Comparison of ENCODE assay signal across 18 cellular contexts in the genomic region with DNA sequence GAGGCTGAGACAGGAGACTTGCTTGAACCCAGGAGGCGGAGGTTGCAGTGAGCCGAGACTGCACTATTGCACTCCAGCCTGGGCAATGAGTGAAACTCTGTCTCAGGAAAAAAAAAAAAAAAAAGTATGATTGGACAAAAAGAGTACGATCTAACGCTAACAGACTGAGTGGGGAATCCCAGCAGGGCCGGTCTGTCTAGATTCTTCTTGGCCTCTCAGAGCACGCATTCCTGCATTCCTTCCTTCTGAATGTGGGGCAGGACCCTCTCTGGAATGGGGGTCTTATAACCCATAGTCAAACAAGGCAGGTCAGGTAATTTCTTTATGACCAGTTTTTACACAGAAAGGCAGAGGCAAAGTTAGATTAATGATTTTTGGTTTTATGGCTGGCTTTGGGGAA.
"Had no signal": no experiment of that assay in that cellular context is flagged by ENCODE, and none has a peak within 500 bp of the region (broad histone marks: within the 10 kb centered on the region; RNA-seq: fewer than 3 reads in every experiment).

No MANE protein-coding gene starts in this region.

- H3K4me3 ChIP-seq: coronary artery, heart left ventricle, lung, transverse colon had no signal

- H3K36me3 ChIP-seq: heart left ventricle, transverse colon had no signal

- DNase-seq: activated CD4-positive, alpha-beta T cell treated with anti-CD3 and anti-CD28 coated beads, Interleukin-2, amount 10 ng/mL, durations not matched to agents 7 days and 5 days; activated CD4-positive, CD25-positive, alpha-beta regulatory T cell; activated CD8-positive, alpha-beta memory T cell treated with anti-CD3 and anti-CD28 coated beads, Interleukin-2, amount 50 U/mL, for 48 hours; activated naive CD8-positive, alpha-beta T cell treated with anti-CD3 and anti-CD28 coated beads for 36 hours; amygdala; foreskin melanocyte; heart left ventricle; naive B cell; stimulated activated CD4-positive, alpha-beta T cell treated with anti-CD3 and anti-CD28 coated beads, Interleukin-4, amount 100 ng/mL, for 4 hours; stimulated activated CD8-positive, alpha-beta memory T cell treated with anti-CD3 and anti-CD28 coated beads, Interleukin-4, amount 100 ng/mL, for 48 hours; stimulated activated naive CD4-positive, alpha-beta T cell treated with Interleukin-2 at 50 U/mL for 16 hours; substantia nigra; transverse colon had no signal

- H3K9me3 Mint-ChIP-seq: activated CD4-positive, alpha-beta T cell treated with anti-CD3 and anti-CD28 coated beads, Interleukin-2, amount 10 ng/mL, durations not matched to agents 7 days and 5 days; activated naive CD8-positive, alpha-beta T cell treated with anti-CD3 and anti-CD28 coated beads for 36 hours; brain; central memory CD8-positive, alpha-beta T cell; naive B cell; T-helper 2 cell treated with Interferon-gamma antibody and Interleukin-4, amounts not matched to agents 5 μg/mL and 100 μg/mL, for 36 hours had no signal

- H3K36me3 Mint-ChIP-seq: activated naive CD8-positive, alpha-beta T cell treated with anti-CD3 and anti-CD28 coated beads for 36 hours; brain; naive B cell had no signal

- H3K4me3 Mint-ChIP-seq: activated CD4-positive, alpha-beta T cell treated with anti-CD3 and anti-CD28 coated beads, Interleukin-2, amount 10 ng/mL, durations not matched to agents 7 days and 5 days; activated naive CD8-positive, alpha-beta T cell treated with anti-CD3 and anti-CD28 coated beads for 36 hours; brain; central memory CD8-positive, alpha-beta T cell; naive B cell; T-helper 2 cell treated with Interferon-gamma antibody and Interleukin-4, amounts not matched to agents 5 μg/mL and 100 μg/mL, for 36 hours had no signal

- H3K27ac Mint-ChIP-seq: activated CD4-positive, alpha-beta T cell treated with anti-CD3 and anti-CD28 coated beads, Interleukin-2, amount 10 ng/mL, durations not matched to agents 7 days and 5 days; activated naive CD8-positive, alpha-beta T cell treated with anti-CD3 and anti-CD28 coated beads for 36 hours; brain; naive B cell; T-helper 2 cell treated with Interferon-gamma antibody and Interleukin-4, amounts not matched to agents 5 μg/mL and 100 μg/mL, for 36 hours had no signal

- H3K4me1 Mint-ChIP-seq: activated CD4-positive, alpha-beta T cell treated with anti-CD3 and anti-CD28 coated beads, Interleukin-2, amount 10 ng/mL, durations not matched to agents 7 days and 5 days; activated naive CD8-positive, alpha-beta T cell treated with anti-CD3 and anti-CD28 coated beads for 36 hours; central memory CD8-positive, alpha-beta T cell; naive B cell had no signal

- H3K27me3 ChIP-seq: heart left ventricle, transverse colon had no signal

- H3K9me3 ChIP-seq: heart left ventricle, transverse colon had no signal

- H3K27ac ChIP-seq: coronary artery, transverse colon had no signal
